ENCODE assay signal across 23 cellular contexts in the genomic region with DNA sequence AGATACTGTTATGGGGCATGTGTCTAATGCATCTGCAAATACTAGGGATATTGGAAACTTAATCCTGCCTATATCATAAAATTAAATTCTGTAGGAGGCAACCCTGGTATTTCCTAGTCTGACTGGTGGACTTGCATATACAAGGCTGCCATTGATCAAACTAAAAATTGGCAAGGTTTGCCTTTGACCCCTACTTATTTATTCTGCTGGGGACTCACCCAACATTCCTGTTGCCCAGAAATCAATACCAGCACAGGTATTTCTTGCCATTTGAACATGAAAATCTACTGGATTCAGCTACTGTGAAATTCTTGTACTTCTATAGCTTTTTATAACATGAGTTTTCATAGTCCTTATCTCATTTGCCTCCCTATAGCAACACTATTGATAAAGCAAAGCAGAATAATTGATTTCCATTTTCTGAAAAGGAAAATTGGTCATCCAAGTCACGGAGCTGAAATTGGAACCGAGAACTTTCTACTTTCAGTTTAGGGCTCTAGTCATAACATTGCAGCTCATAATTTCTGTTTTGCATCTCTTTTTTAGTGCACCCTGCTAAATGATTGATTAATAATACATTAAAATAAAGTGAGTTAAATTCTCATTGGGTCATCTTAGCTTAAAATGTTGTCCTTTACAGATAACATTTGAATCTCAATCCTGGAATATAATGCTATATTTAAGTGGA.
DNase-seq lines count a peak whose midpoint lies in the region; ATAC-seq and TF ChIP-seq lines count a peak whose summit lies in the region.
"Had no signal": no experiment of that assay in that cellular context is flagged by ENCODE, and none has a peak within 500 bp of the region (broad histone marks: within the 10 kb centered on the region; RNA-seq: fewer than 3 reads in every experiment).

No MANE protein-coding gene starts in this region.

- H3K4me1 Mint-ChIP-seq in Calu3 (ENCODE audit: low read depth, unreplicated experiment): peaks cover 76% of the 10 kb centered on the region

- intact Hi-C loops in Calu3 (cut with micrococcal nuclease; ENCODE audit: unreplicated experiment): loop anchor here (2.0 to 10.0 kb wide), 2 partner anchors 38 to 442 kb away; no protein-coding TSS in a partner anchor
- intact Hi-C loops in adrenal gland (cut with DNase I): no loop called here

- no peak overlapping the region for H3K27ac ChIP-seq in adrenal gland
- H3K27ac ChIP-seq: PC-9 had no signal

- H3K36me3 ChIP-seq in adrenal gland (replicated peaks in 1 of 2): no peaks in the 10 kb centered on the region

- H3K27me3 Mint-ChIP-seq in Calu3 (ENCODE audit: unreplicated experiment): no peaks in the 10 kb centered on the region

- peak; percentile 62 for DNase-seq in Calu3
- DNase-seq in mucosa of gallbladder (ENCODE audit: low spot score): peak; percentile 41
- no peak for DNase-seq in cerebellar cortex (ENCODE audit: low spot score)
- no peak for DNase-seq in adrenal gland
- DNase-seq: 8988T; AML-193; C1 segment of cervical spinal cord; CD8-positive, alpha-beta T cell; DMS153; Karpas-422; NCI-H1417; NCI-H187; NCI-H2107; NCI-H446 treated with DMSO at 0.1 percent for 48 hours; NCI-H526 treated with DMSO at 0.1 percent for 48 hours; PC-9; RPMI8226; SHP77 had no signal

- no peaks in the 10 kb centered on the region for H3K9me3 Mint-ChIP-seq in Calu3 (ENCODE audit: low read depth, unreplicated experiment)
- H3K9me3 Mint-ChIP-seq: T-helper 1 cell treated with Interleukin-12 subunit alpha and Interleukin-12 subunit beta and Interleukin-4 antibody, amounts not matched to agents 30 μg/mL and 1 μg/mL, for 36 hours had no signal

- no TSS peak for BruUV-seq in Calu3 (replicated peaks; lab: Mats Ljungman, UMichigan)

- WGBS in adrenal gland, 4 donors: 85 to 91% (median 89%) methylated on average over 2 of the region's 2 CpGs

- H3K4me3 Mint-ChIP-seq in Calu3 (ENCODE audit: low read depth, unreplicated experiment): no peak overlapping the region
- H3K4me3 Mint-ChIP-seq: CD8-positive, alpha-beta T cell; T-helper 1 cell treated with Interleukin-12 subunit alpha and Interleukin-12 subunit beta and Interleukin-4 antibody, amounts not matched to agents 30 μg/mL and 1 μg/mL, for 36 hours had no signal

- peak overlapping the region; percentile 27 for H3K4me3 ChIP-seq in WI38 (ENCODE audit: low read depth, low read length)
- H3K4me3 ChIP-seq in adrenal gland: no peak overlapping the region
- H3K4me3 ChIP-seq: PC-9 had no signal

- no peaks in the 10 kb centered on the region for H3K9me3 ChIP-seq in adrenal gland (replicated peaks in 1 of 3)

- H3K27ac Mint-ChIP-seq in Calu3 (ENCODE audit: unreplicated experiment): peak overlapping the region; percentile 88
- H3K27ac Mint-ChIP-seq: CD8-positive, alpha-beta T cell; T-helper 1 cell treated with Interleukin-12 subunit alpha and Interleukin-12 subunit beta and Interleukin-4 antibody, amounts not matched to agents 30 μg/mL and 1 μg/mL, for 36 hours had no signal

- no peaks in the 10 kb centered on the region for H3K27me3 ChIP-seq in adrenal gland

- TF ChIP-seq CTCF in Calu3 (IDR thresholded peaks at IDR 0.05; ENCODE audit: unreplicated experiment) (no peak), WI38 (IDR thresholded peaks at IDR 0.05; ENCODE audit: low read depth, low read length) (no peak), adrenal gland (IDR thresholded peaks at IDR 0.05) (no peak)

- TF ChIP-seq POLR2A in adrenal gland (IDR thresholded peaks at IDR 0.05): no peak

- ATAC-seq in HG02973 (IDR thresholded peaks at IDR 0.05; ENCODE audit: unreplicated experiment): peak; percentile 53
- ATAC-seq in GM18502 (IDR thresholded peaks at IDR 0.05; ENCODE audit: poor library complexity, unreplicated experiment): no peak
- no peak for ATAC-seq in GM19023 (IDR thresholded peaks at IDR 0.05; ENCODE audit: unreplicated experiment)
- ATAC-seq: CD8-positive, alpha-beta T cell had no signal

- H3K4me1 ChIP-seq in adrenal gland (replicated peaks in 1 of 2): no peaks in the 10 kb centered on the region

- CTCF ChIA-PET in Calu3 (lab: Charles Lee): interaction anchor here (0.6 to 1.9 kb wide), 6 partner anchors 9 to 79 kb away, joined by 3 to 15 read pairs (median 4); no protein-coding TSS in a partner anchor

- H3K36me3 Mint-ChIP-seq in Calu3 (ENCODE audit: insufficient read depth, unreplicated experiment): peaks cover 32% of the 10 kb centered on the region
- H3K36me3 Mint-ChIP-seq: CD8-positive, alpha-beta T cell had no signal

Comparison
In these comparisons a context has a peak if more than half of its experiments do, and no peak if none do; other contexts are left out.
1. DNase-seq: peak in Calu3 (single experiment) and mucosa of gallbladder (single experiment); none in cerebellar cortex (single experiment) and adrenal gland (0 of 7).